ENCODE assay signal across 34 cellular contexts in the genomic region with DNA sequence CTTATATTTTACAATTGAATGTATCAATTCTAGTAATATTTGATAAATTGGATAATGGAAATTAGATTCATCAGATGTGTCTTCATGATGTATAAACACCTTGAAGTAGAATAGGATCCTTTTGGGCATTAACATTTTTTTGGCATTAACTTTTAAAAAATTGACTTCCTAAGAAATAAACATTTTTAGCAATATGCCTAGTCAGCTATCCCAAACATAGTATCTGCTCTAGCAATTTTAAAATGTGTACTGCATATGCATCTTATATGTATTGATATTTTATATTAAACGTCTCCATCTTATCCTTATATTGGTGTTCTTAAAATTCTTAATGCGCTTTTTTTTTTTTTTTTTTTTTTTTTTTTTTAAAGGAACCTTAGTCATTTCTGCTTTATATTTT. TPM values are rescaled to one million over a fixed set of nuclear protein-coding genes. Genes with fewer than 3 reads are reported as not detected.
"Had no signal": no experiment of that assay in that cellular context is flagged by ENCODE, and none has a peak within 500 bp of the region (broad histone marks: within the 10 kb centered on the region; RNA-seq: fewer than 3 reads in every experiment).

No MANE protein-coding gene starts in this region.

- H3K4me3 ChIP-seq: ascending aorta, breast epithelium, cardiac muscle cell, coronary artery, dorsolateral prefrontal cortex, esophagus squamous epithelium had no signal

- H3K4me1 ChIP-seq: ascending aorta had no signal

- H3K27me3 ChIP-seq: ascending aorta, breast epithelium, cardiac muscle cell, dorsolateral prefrontal cortex, esophagus squamous epithelium had no signal

- H3K27me3 Mint-ChIP-seq: activated CD4-positive, alpha-beta memory T cell treated with anti-CD3 and anti-CD28 coated beads, Interleukin-2, amount 10 ng/mL, durations not matched to agents 7 days and 5 days; activated CD4-positive, alpha-beta T cell treated with anti-CD3 and anti-CD28 coated beads, Interleukin-2, amount 10 ng/mL, durations not matched to agents 7 days and 5 days; activated naive CD4-positive, alpha-beta T cell treated with anti-CD3 and anti-CD28 coated beads, Interleukin-2, amount 10 ng/mL, durations not matched to agents 7 days and 5 days; activated naive CD8-positive, alpha-beta T cell treated with anti-CD3 and anti-CD28 coated beads, Interleukin-2, amount 10 ng/mL, durations not matched to agents 7 days and 5 days; activated T-cell treated with anti-CD3 and anti-CD28 coated beads, Interleukin-2, amount 50 U/mL, for 24 hours; brain; dendritic cell treated with granulocyte-macrophage colony-stimulating factor and Interleukin-4, amounts not matched to agents 40 ng/mL and 50 ng/mL, for 4 days had no signal

- DNase-seq: activated CD4-positive, alpha-beta memory T cell treated with anti-CD3 and anti-CD28 coated beads, Interleukin-2, amount 10 ng/mL, durations not matched to agents 7 days and 5 days; activated CD4-positive, alpha-beta T cell treated with anti-CD3 and anti-CD28 coated beads for 1 hour; activated CD4-positive, alpha-beta T cell treated with anti-CD3 and anti-CD28 coated beads for 4 hours; activated CD4-positive, alpha-beta T cell treated with anti-CD3 and anti-CD28 coated beads, Interleukin-2, amount 10 ng/mL, durations not matched to agents 7 days and 5 days; activated CD4-positive, alpha-beta T cell treated with anti-CD3 and anti-CD28 coated beads, Interleukin-2, amount 50 U/mL, for 4 hours; activated CD8-positive, alpha-beta memory T cell treated with anti-CD3 and anti-CD28 coated beads, Interleukin-2, amount 50 U/mL, for 48 hours; activated gamma-delta T cell; activated naive CD4-positive, alpha-beta T cell; activated naive CD4-positive, alpha-beta T cell treated with anti-CD3 and anti-CD28 coated beads, Interleukin-2, amount 10 ng/mL, durations not matched to agents 7 days and 5 days; activated naive CD8-positive, alpha-beta T cell treated with anti-CD3 and anti-CD28 coated beads, Interleukin-2, amount 10 ng/mL, durations not matched to agents 7 days and 5 days; activated T-cell treated with anti-CD3 and anti-CD28 coated beads for 4 hours; activated T-cell treated with anti-CD3 and anti-CD28 coated beads, Interleukin-2, amount 50 U/mL, for 24 hours; activated T-cell treated with anti-CD3 and anti-CD28 coated beads, Interleukin-2, amount 50 U/mL, for 72 hours; central memory CD4-positive, alpha-beta T cell; cerebellar nuclear complex; dorsolateral prefrontal cortex; effector memory CD4-positive, alpha-beta T cell; esophagus squamous epithelium; T-helper 2 cell had no signal

- H3K9me3 Mint-ChIP-seq: activated naive CD4-positive, alpha-beta T cell treated with anti-CD3 and anti-CD28 coated beads, Interleukin-2, amount 50 U/mL, for 72 hours had no signal

- H3K4me1 Mint-ChIP-seq: brain, WTC11 had no signal

- FAIRE-seq: endothelial cell of umbilical vein had no signal

- ATAC-seq: activated naive CD4-positive, alpha-beta T cell treated with anti-CD3 and anti-CD28 coated beads, Interleukin-2, amount 50 U/mL, for 72 hours; activated T-cell treated with anti-CD3 and anti-CD28 coated beads, Interleukin-2, amount 50 U/mL, for 72 hours; WTC11 had no signal

- H3K9me3 ChIP-seq: ascending aorta, esophagus squamous epithelium had no signal

- H3K36me3 ChIP-seq: breast epithelium had no signal

- H3K27ac ChIP-seq: ascending aorta, breast epithelium, cardiac muscle cell, coronary artery, dorsolateral prefrontal cortex, epithelial cell of prostate, esophagus squamous epithelium, VCaP had no signal

- H3K27ac Mint-ChIP-seq: activated CD4-positive, alpha-beta memory T cell treated with anti-CD3 and anti-CD28 coated beads, Interleukin-2, amount 10 ng/mL, durations not matched to agents 7 days and 5 days; activated CD4-positive, alpha-beta T cell treated with anti-CD3 and anti-CD28 coated beads, Interleukin-2, amount 10 ng/mL, durations not matched to agents 7 days and 5 days; activated naive CD4-positive, alpha-beta T cell treated with anti-CD3 and anti-CD28 coated beads, Interleukin-2, amount 10 ng/mL, durations not matched to agents 7 days and 5 days; activated naive CD4-positive, alpha-beta T cell treated with anti-CD3 and anti-CD28 coated beads, Interleukin-2, amount 50 U/mL, for 72 hours; activated naive CD8-positive, alpha-beta T cell treated with anti-CD3 and anti-CD28 coated beads, Interleukin-2, amount 10 ng/mL, durations not matched to agents 7 days and 5 days; activated T-cell treated with anti-CD3 and anti-CD28 coated beads, Interleukin-2, amount 50 U/mL, for 24 hours; activated T-cell treated with anti-CD3 and anti-CD28 coated beads, Interleukin-2, amount 50 U/mL, for 72 hours; brain; dendritic cell treated with granulocyte-macrophage colony-stimulating factor and Interleukin-4, amounts not matched to agents 40 ng/mL and 50 ng/mL, for 4 days; WTC11 had no signal

- H3K4me3 Mint-ChIP-seq: activated CD4-positive, alpha-beta memory T cell treated with anti-CD3 and anti-CD28 coated beads, Interleukin-2, amount 10 ng/mL, durations not matched to agents 7 days and 5 days; activated CD4-positive, alpha-beta T cell treated with anti-CD3 and anti-CD28 coated beads, Interleukin-2, amount 10 ng/mL, durations not matched to agents 7 days and 5 days; activated naive CD4-positive, alpha-beta T cell treated with anti-CD3 and anti-CD28 coated beads, Interleukin-2, amount 10 ng/mL, durations not matched to agents 7 days and 5 days; activated naive CD8-positive, alpha-beta T cell treated with anti-CD3 and anti-CD28 coated beads, Interleukin-2, amount 10 ng/mL, durations not matched to agents 7 days and 5 days; activated T-cell treated with anti-CD3 and anti-CD28 coated beads, Interleukin-2, amount 50 U/mL, for 24 hours; activated T-cell treated with anti-CD3 and anti-CD28 coated beads, Interleukin-2, amount 50 U/mL, for 72 hours; brain; dendritic cell treated with granulocyte-macrophage colony-stimulating factor and Interleukin-4, amounts not matched to agents 40 ng/mL and 50 ng/mL, for 4 days; WTC11 had no signal

RNA-seq across cellular contexts. Expression of gene EPB42, which starts 27.1 kb away (rescaled TPM):
- total RNA-seq: activated CD4-positive, alpha-beta memory T cell treated with anti-CD3 and anti-CD28 coated beads, Interleukin-2, amount 10 ng/mL, durations not matched to agents 7 days and 5 days; activated CD4-positive, alpha-beta T cell treated with anti-CD3 and anti-CD28 coated beads, Interleukin-2, amount 10 ng/mL, durations not matched to agents 7 days and 5 days; activated naive CD4-positive, alpha-beta T cell treated with anti-CD3 and anti-CD28 coated beads, Interleukin-2, amount 50 U/mL, for 72 hours; activated naive CD8-positive, alpha-beta T cell treated with anti-CD3 and anti-CD28 coated beads, Interleukin-2, amount 10 ng/mL, durations not matched to agents 7 days and 5 days; activated T-cell treated with anti-CD3 and anti-CD28 coated beads, Interleukin-2, amount 50 U/mL, for 72 hours; ascending aorta; endothelial cell of umbilical vein; esophagus squamous epithelium; fibroblast of lung; fibroblast of villous mesenchyme; T-helper 1 cell treated with Interleukin-12 subunit alpha and Interleukin-12 subunit beta and Interleukin-4 antibody, amounts not matched to agents 30 ng/mL and 1 ng/mL, for 36 hours; WTC11 had no signal
- polyA plus RNA-seq: endothelial cell of umbilical vein, esophagus, fibroblast of lung had no signal
